In the genomic region with DNA sequence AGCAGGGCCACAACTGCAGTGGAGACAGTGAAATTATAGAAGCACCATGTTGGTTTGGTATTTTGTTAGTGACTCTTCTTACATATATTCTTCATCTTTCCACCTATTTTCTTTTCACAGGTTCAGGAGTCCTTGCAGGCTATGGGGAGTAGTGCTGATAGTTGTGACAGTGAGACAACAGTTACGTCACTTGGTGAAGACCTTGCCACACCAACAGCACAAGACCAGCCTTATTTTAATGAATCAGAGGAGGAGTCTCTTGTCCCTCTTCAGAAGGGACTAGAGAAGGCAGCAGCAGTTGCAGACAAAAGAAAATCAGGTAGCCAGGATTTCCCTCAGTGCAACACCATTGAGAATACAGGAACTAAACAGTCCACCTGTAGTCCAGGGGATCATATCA, we compare ENCODE assay signal across 1 cellular context.
TF ChIP-seq lines count a peak whose summit lies in the region.

No MANE protein-coding gene starts in this region.

TF ChIP-seq in IMR-90, 13 proteins besides CTCF, POLR2A, EP300 and RAD21:
- TF ChIP-seq BHLHE40 (IDR thresholded peaks at IDR 0.05; ENCODE audit: low read depth, low read length): no peak
- TF ChIP-seq CEBPB (IDR thresholded peaks at IDR 0.05; ENCODE audit: low read depth, low read length): peak; percentile 14; the same call in 1 of the 2 replicates
